ENCODE assay signal across 9 cellular contexts in genomic region chr5:84118551-84118950, GRCh38.
"Had no signal": no experiment of that assay in that cellular context is flagged by ENCODE, and none has a peak within 500 bp of the region (broad histone marks: within the 10 kb centered on the region; RNA-seq: fewer than 3 reads in every experiment).

No MANE protein-coding gene starts in this region.

- H3K4me3 ChIP-seq: GM23248, HAP-1, K562 had no signal

- H3K9me3 ChIP-seq: HAP-1 had no signal

- H3K27ac ChIP-seq: GM23248 had no signal

- FAIRE-seq: HTR-8/SVneo, K562 had no signal

- H3K9ac ChIP-seq: GM23248 had no signal

- H3K36me3 ChIP-seq: HAP-1 had no signal

- ATAC-seq: HCT116, K562 had no signal

- H3K4me1 ChIP-seq: HAP-1 had no signal

- DNase-seq: GM23248, GOT3, H7, HFFc6, IMR-90 had no signal

- H2AFZ ChIP-seq: GM23248 had no signal
